16 cellular contexts compared by ENCODE assay signal in genomic region chr14:99242238-99242637, GRCh38. TPM values are rescaled to one million over a fixed set of nuclear protein-coding genes. Genes with fewer than 3 reads are reported as not detected.
DNase-seq lines count a peak whose midpoint lies in the region; ATAC-seq lines count a peak whose summit lies in the region.
"Had no signal": no experiment of that assay in that cellular context is flagged by ENCODE, and none has a peak within 500 bp of the region (broad histone marks: within the 10 kb centered on the region; RNA-seq: fewer than 3 reads in every experiment).

No MANE protein-coding gene starts in this region.

- no peaks in the 10 kb centered on the region for H3K9me3 ChIP-seq in T-helper 17 cell (ENCODE audit: control insufficient read depth, low read length, poor library complexity, severe bottlenecking)
- H3K9me3 ChIP-seq: Caco-2, heart left ventricle, SJSA1 had no signal

- H3K27me3 Mint-ChIP-seq in activated CD4-positive, alpha-beta T cell treated with anti-CD3 and anti-CD28 coated beads for 36 hours: no peaks in the 10 kb centered on the region
- H3K27me3 Mint-ChIP-seq in T-helper 17 cell: no peaks in the 10 kb centered on the region
- H3K27me3 Mint-ChIP-seq in effector memory CD8-positive, alpha-beta T cell: no peaks in the 10 kb centered on the region
- H3K27me3 Mint-ChIP-seq in stimulated activated naive CD8-positive, alpha-beta T cell treated with anti-CD3 and anti-CD28 coated beads, Interleukin-15, amount 100 ng/mL, for 72 hours: no peaks in the 10 kb centered on the region

- no peak for ATAC-seq in activated CD4-positive, alpha-beta T cell treated with anti-CD3 and anti-CD28 coated beads for 36 hours
- no peak for ATAC-seq in T-helper 17 cell
- no peak for ATAC-seq in effector memory CD8-positive, alpha-beta T cell (replicated peaks)
- no peak for ATAC-seq in stimulated activated naive CD8-positive, alpha-beta T cell treated with anti-CD3 and anti-CD28 coated beads, Interleukin-15, amount 100 ng/mL, for 72 hours
- no peak for ATAC-seq in HG03442 (IDR thresholded peaks at IDR 0.05; ENCODE audit: unreplicated experiment)
- ATAC-seq: heart left ventricle had no signal

- H3K36me3 Mint-ChIP-seq in activated CD4-positive, alpha-beta T cell treated with anti-CD3 and anti-CD28 coated beads for 36 hours (ENCODE audit: low read depth): peaks cover 69% of the 10 kb centered on the region
- peaks cover 12% of the 10 kb centered on the region for H3K36me3 Mint-ChIP-seq in T-helper 17 cell (ENCODE audit: low read depth)
- H3K36me3 Mint-ChIP-seq in effector memory CD8-positive, alpha-beta T cell (ENCODE audit: insufficient read depth): peaks cover 98% of the 10 kb centered on the region

- peak overlapping the region; percentile 93 for H3K27ac Mint-ChIP-seq in activated CD4-positive, alpha-beta T cell treated with anti-CD3 and anti-CD28 coated beads for 36 hours
- peak overlapping the region; percentile 100 for H3K27ac Mint-ChIP-seq in T-helper 17 cell
- peak overlapping the region; percentile 98 to 99 for H3K27ac Mint-ChIP-seq in effector memory CD8-positive, alpha-beta T cell
- peak overlapping the region; percentile 93 to 97 for H3K27ac Mint-ChIP-seq in stimulated activated naive CD8-positive, alpha-beta T cell treated with anti-CD3 and anti-CD28 coated beads, Interleukin-15, amount 100 ng/mL, for 72 hours

- peaks cover 80% of the 10 kb centered on the region for H3K4me1 Mint-ChIP-seq in activated CD4-positive, alpha-beta T cell treated with anti-CD3 and anti-CD28 coated beads for 36 hours
- peaks cover 87% of the 10 kb centered on the region for H3K4me1 Mint-ChIP-seq in T-helper 17 cell
- H3K4me1 Mint-ChIP-seq in effector memory CD8-positive, alpha-beta T cell (ENCODE audit: low read depth in 2 of 2): peaks cover 78 to 80% of the 10 kb centered on the region in 2 donors
- peaks cover 83% of the 10 kb centered on the region for H3K4me1 Mint-ChIP-seq in stimulated activated naive CD8-positive, alpha-beta T cell treated with anti-CD3 and anti-CD28 coated beads, Interleukin-15, amount 100 ng/mL, for 72 hours

- intact Hi-C loops in activated CD4-positive, alpha-beta T cell treated with anti-CD3 and anti-CD28 coated beads for 36 hours (cut with DNase I, micrococcal nuclease): loop anchor here in 1 of 2 experiments (5.0 kb wide), 1 partner anchor 55 kb away; no protein-coding TSS in a partner anchor
- intact Hi-C loops in posterior vena cava (cut with DNase I): no loop called here

- CTCF ChIA-PET in activated CD4-positive, alpha-beta T cell treated with anti-CD3 and anti-CD28 coated beads for 36 hours (lab: Charles Lee): interaction anchor here (0.6 to 2.9 kb wide), 14 partner anchors 9 to 1064 kb away, joined by 3 to 7 read pairs (median 4); no protein-coding TSS in a partner anchor

- H3K9me3 Mint-ChIP-seq in activated CD4-positive, alpha-beta T cell treated with anti-CD3 and anti-CD28 coated beads for 36 hours (ENCODE audit: low read depth): no peaks in the 10 kb centered on the region
- H3K9me3 Mint-ChIP-seq in effector memory CD8-positive, alpha-beta T cell: no peaks in the 10 kb centered on the region
- H3K9me3 Mint-ChIP-seq in stimulated activated naive CD8-positive, alpha-beta T cell treated with anti-CD3 and anti-CD28 coated beads, Interleukin-15, amount 100 ng/mL, for 72 hours: no peaks in the 10 kb centered on the region

- peak overlapping the region; percentile 67 for H3K4me3 Mint-ChIP-seq in activated CD4-positive, alpha-beta T cell treated with anti-CD3 and anti-CD28 coated beads for 36 hours
- H3K4me3 Mint-ChIP-seq in T-helper 17 cell: peak overlapping the region; percentile 96
- H3K4me3 Mint-ChIP-seq in effector memory CD8-positive, alpha-beta T cell: peak overlapping the region; percentile 94 to 99
- H3K4me3 Mint-ChIP-seq in stimulated activated naive CD8-positive, alpha-beta T cell treated with anti-CD3 and anti-CD28 coated beads, Interleukin-15, amount 100 ng/mL, for 72 hours: peak overlapping the region; percentile 84 to 88

- no peak for DNase-seq in activated CD4-positive, alpha-beta T cell treated with anti-CD3 and anti-CD28 coated beads for 36 hours
- DNase-seq in activated CD4-positive, alpha-beta T cell treated with anti-CD3 and anti-CD28 coated beads for 1 hour: no peak
- DNase-seq in T-helper 17 cell (no peak), NCI-H1048 (lab: John Stamatoyannopoulos, UW) (no peak), posterior vena cava (ENCODE audit: low spot score) (no peak)
- no peak for DNase-seq in effector memory CD8-positive, alpha-beta T cell
- DNase-seq in stimulated activated naive CD8-positive, alpha-beta T cell treated with anti-CD3 and anti-CD28 coated beads, Interleukin-15, amount 100 ng/mL, for 72 hours: no peak
- DNase-seq: 8988T; Caco-2; heart left ventricle; IMR-90; NCI-H1417; NCI-H226; stimulated activated CD8-positive, alpha-beta memory T cell treated with anti-CD3 and anti-CD28 coated beads, Interleukin-4, amount 100 ng/mL, for 48 hours had no signal

- POLR2A ChIA-PET in activated CD4-positive, alpha-beta T cell treated with anti-CD3 and anti-CD28 coated beads for 36 hours (lab: Charles Lee): interaction anchor here (0.5 to 1.9 kb wide), 9 partner anchors 9 to 1265 kb away, joined by 3 to 5 read pairs (median 3); no protein-coding TSS in a partner anchor

RNA-seq across cellular contexts. Expression of gene BCL11B, which starts 29.8 kb away (rescaled TPM):
- 10 to 100 TPM; 62.1 to 66.2 TPM for total RNA-seq in activated CD4-positive, alpha-beta T cell treated with anti-CD3 and anti-CD28 coated beads for 36 hours
- total RNA-seq in T-helper 17 cell (100 to 1,000 TPM; 167 to 174 TPM), posterior vena cava (1 to 10 TPM in 1 of 2 donors, under 1 TPM in 1; 0.43 to 1.5 TPM)

Comparison
In these comparisons a context has a peak if more than half of its experiments do, and no peak if none do; other contexts are left out.
1. RNA of gene BCL11B, which starts 29.8 kb away (total RNA-seq): 167 to 174 TPM in T-helper 17 cell and 62.1 to 66.2 TPM in activated CD4-positive, alpha-beta T cell treated with anti-CD3 and anti-CD28 coated beads for 36 hours; 0.43 to 1.5 TPM in posterior vena cava; every median in the first group is over 10 times any median in the second.
2. Peak in every context shown above with its lines, with median percentiles within 50 percentile points of each other: H3K27ac Mint-ChIP-seq and H3K4me3 Mint-ChIP-seq.